9 cellular contexts compared by ENCODE assay signal in genomic region chr11:1837171-1838076, GRCh38. TPM values are rescaled to one million over a fixed set of nuclear protein-coding genes. Genes with fewer than 3 reads are reported as not detected.
DNase-seq lines count a peak whose midpoint lies in the region; ATAC-seq and TF ChIP-seq lines count a peak whose summit lies in the region.
"Had no signal": no experiment of that assay in that cellular context is flagged by ENCODE, and none has a peak within 500 bp of the region (broad histone marks: within the 10 kb centered on the region; RNA-seq: fewer than 3 reads in every experiment).

No MANE protein-coding gene starts in this region.

- no peaks in the 10 kb centered on the region for H3K9me3 Mint-ChIP-seq in activated CD8-positive, alpha-beta memory T cell treated with anti-CD3 and anti-CD28 coated beads, Interleukin-2, amount 10 ng/mL, durations not matched to agents 7 days and 5 days (ENCODE audit: low read depth)
- H3K9me3 Mint-ChIP-seq in neural progenitor cell = no peaks in the 10 kb centered on the region

- no peaks in the 10 kb centered on the region for H3K27me3 ChIP-seq in H7 (ENCODE audit: control insufficient read depth, insufficient read depth, low read length)
- H3K27me3 ChIP-seq in neural progenitor cell = no peaks in the 10 kb centered on the region
- no peaks in the 10 kb centered on the region for H3K27me3 ChIP-seq in thyroid gland

- WGBS in thyroid gland, 2 donors = 53 to 67% methylated on average over 20 to 21 of the region's 38 CpGs

- no peak for TF ChIP-seq POLR2A in thyroid gland (IDR thresholded peaks at IDR 0.05)

- peaks cover 16% of the 10 kb centered on the region for H3K4me1 ChIP-seq in neural progenitor cell
- H3K4me1 ChIP-seq in thyroid gland = peaks cover 0 to 15% of the 10 kb centered on the region in 2 donors

- H3K36me3 Mint-ChIP-seq in activated CD8-positive, alpha-beta memory T cell treated with anti-CD3 and anti-CD28 coated beads, Interleukin-2, amount 10 ng/mL, durations not matched to agents 7 days and 5 days = no peaks in the 10 kb centered on the region
- H3K36me3 Mint-ChIP-seq in neural progenitor cell = no peaks in the 10 kb centered on the region

- H3K79me2 ChIP-seq in neural progenitor cell (ENCODE audit: low read depth) = no peaks in the 10 kb centered on the region

- intact Hi-C loops in thyroid gland (cut with DNase I) = loop anchor here (10.0 kb wide), 1 partner anchor 317 kb away; no protein-coding TSS in a partner anchor

- H4K20me1 ChIP-seq in neural progenitor cell (ENCODE audit: low read depth) = no peaks in the 10 kb centered on the region

- ATAC-seq in activated CD8-positive, alpha-beta memory T cell treated with anti-CD3 and anti-CD28 coated beads, Interleukin-2, amount 10 ng/mL, durations not matched to agents 7 days and 5 days = peak; percentile 91

- H3K4me3 ChIP-seq in H7 (ENCODE audit: insufficient read depth, low read depth, low read length) (no peak overlapping the region), epithelial cell of proximal tubule (ENCODE audit: low read depth, low read length) (no peak overlapping the region), neural progenitor cell (no peak overlapping the region), thyroid gland (replicated peaks in 1 of 3) (no peak overlapping the region)

- H3K4me1 Mint-ChIP-seq in activated CD8-positive, alpha-beta memory T cell treated with anti-CD3 and anti-CD28 coated beads, Interleukin-2, amount 10 ng/mL, durations not matched to agents 7 days and 5 days = peaks cover 8% of the 10 kb centered on the region
- H3K4me1 Mint-ChIP-seq in neural progenitor cell = peaks cover 11% of the 10 kb centered on the region

- H3F3A ChIP-seq in neural progenitor cell (ENCODE audit: low read depth) = no peaks in the 10 kb centered on the region

- H3K27me3 Mint-ChIP-seq in activated CD8-positive, alpha-beta memory T cell treated with anti-CD3 and anti-CD28 coated beads, Interleukin-2, amount 10 ng/mL, durations not matched to agents 7 days and 5 days = peaks cover 7% of the 10 kb centered on the region
- peaks cover 5% of the 10 kb centered on the region for H3K27me3 Mint-ChIP-seq in neural progenitor cell (ENCODE audit: insufficient read depth, low read depth)

- H3K9ac ChIP-seq in neural progenitor cell = no peak overlapping the region

- H3K36me3 ChIP-seq in H7 (replicated peaks; ENCODE audit: control insufficient read depth, insufficient read depth, low read length) = no peaks in the 10 kb centered on the region
- no peaks in the 10 kb centered on the region for H3K36me3 ChIP-seq in neural progenitor cell
- H3K36me3 ChIP-seq in thyroid gland = no peaks in the 10 kb centered on the region

- peak; percentile 92 for TF ChIP-seq CTCF in GM10266 (IDR thresholded peaks at IDR 0.05; ENCODE audit: control insufficient read depth, insufficient read depth, low read depth, missing control alignments)
- peak; percentile 81 for TF ChIP-seq CTCF in epithelial cell of proximal tubule (conservative IDR thresholded peaks at IDR 0.05; ENCODE audit: low read depth, low read length)
- peak; percentile 85 for TF ChIP-seq CTCF in neural progenitor cell (IDR thresholded peaks at IDR 0.05)
- TF ChIP-seq CTCF in thyroid gland (IDR thresholded peaks at IDR 0.05) = peak; percentile 41 to 72 (median 64)

- H3K27ac Mint-ChIP-seq in activated CD8-positive, alpha-beta memory T cell treated with anti-CD3 and anti-CD28 coated beads, Interleukin-2, amount 10 ng/mL, durations not matched to agents 7 days and 5 days = no peak overlapping the region
- no peak overlapping the region for H3K27ac Mint-ChIP-seq in neural progenitor cell

- CTCF ChIA-PET in activated CD8-positive, alpha-beta memory T cell treated with anti-CD3 and anti-CD28 coated beads, Interleukin-2, amount 10 ng/mL, durations not matched to agents 7 days and 5 days (lab: Charles Lee) = interaction anchor here (1.2 to 7.8 kb wide), 14 partner anchors 13 to 314 kb away, joined by 3 to 533 read pairs (median 9); partner anchors contain the start of gene LSP1

- no peak overlapping the region for H3K4me3 Mint-ChIP-seq in activated CD8-positive, alpha-beta memory T cell treated with anti-CD3 and anti-CD28 coated beads, Interleukin-2, amount 10 ng/mL, durations not matched to agents 7 days and 5 days
- no peak overlapping the region for H3K4me3 Mint-ChIP-seq in neural progenitor cell

- H2AFZ ChIP-seq in neural progenitor cell (replicated peaks) = peak overlapping the region; percentile 72

- H3K4me2 ChIP-seq in neural progenitor cell = no peak overlapping the region

- DNase-seq in GM10266 (ENCODE audit: extremely low spot score) (peak; percentile 96), H7 (peak; percentile 99), NCI-H526 treated with DMSO at 0.1 percent for 48 hours (lab: John Stamatoyannopoulos, UW) (peak; percentile 7), epithelial cell of proximal tubule (ENCODE audit: low read depth) (no peak), neural progenitor cell (ENCODE audit: low spot score) (peak; percentile 93), thyroid gland (peak; percentile 36 to 44), NCI-H510A (lab: John Stamatoyannopoulos, UW) (no peak)
- DNase-seq in activated CD8-positive, alpha-beta memory T cell treated with anti-CD3 and anti-CD28 coated beads, Interleukin-2, amount 10 ng/mL, durations not matched to agents 7 days and 5 days = peak; percentile 92

- H3K27ac ChIP-seq in neural progenitor cell = no peak overlapping the region
- H3K27ac ChIP-seq in thyroid gland = no peak overlapping the region

- H3K9me3 ChIP-seq in neural progenitor cell (ENCODE audit: low read depth) = no peaks in the 10 kb centered on the region
- no peaks in the 10 kb centered on the region for H3K9me3 ChIP-seq in thyroid gland

RNA-seq across cellular contexts. Expression of gene TNNI2, which starts 1.4 kb away (rescaled TPM):
- total RNA-seq in H7 (2014; rRNA removed; shearing (Covaris generic)) = not detected in 2 replicates
- 1 to 10 TPM in 1 of 2 experiments, not detected in 1; 1.0 TPM for total RNA-seq in activated CD8-positive, alpha-beta memory T cell treated with anti-CD3 and anti-CD28 coated beads, Interleukin-2, amount 10 ng/mL, durations not matched to agents 7 days and 5 days
- total RNA-seq in epithelial cell of proximal tubule (not detected in 2 replicates), neural progenitor cell (ENCODE audit: low replicate concordance) (1.2 and 2.6 TPM in 2 replicates), thyroid gland (not detected)
- total RNA-seq: dermis microvascular lymphatic vessel endothelial cell had no signal

RNA-seq across cellular contexts. Expression of gene SYT8, which starts 2.6 kb away (rescaled TPM):
- not detected in 2 replicates for total RNA-seq in H7 (2014; rRNA removed; shearing (Covaris generic))
- not detected for total RNA-seq in activated CD8-positive, alpha-beta memory T cell treated with anti-CD3 and anti-CD28 coated beads, Interleukin-2, amount 10 ng/mL, durations not matched to agents 7 days and 5 days
- total RNA-seq in epithelial cell of proximal tubule = 0.81 TPM in 1 of 2 replicates, not detected in the other
- not detected in 2 replicates for total RNA-seq in neural progenitor cell (ENCODE audit: low replicate concordance)
- not detected for total RNA-seq in thyroid gland

RNA-seq across cellular contexts. Expression of gene LSP1, which starts 15.5 kb away (rescaled TPM):
- total RNA-seq in H7 (2014; rRNA removed; shearing (Covaris generic)) = 0.35 and 2.0 TPM in 2 replicates
- total RNA-seq in activated CD8-positive, alpha-beta memory T cell treated with anti-CD3 and anti-CD28 coated beads, Interleukin-2, amount 10 ng/mL, durations not matched to agents 7 days and 5 days = 100 to 1,000 TPM; 574 to 702 TPM
- total RNA-seq in epithelial cell of proximal tubule (0.58 TPM in 1 of 2 replicates, not detected in the other), neural progenitor cell (ENCODE audit: low replicate concordance) (not detected in 2 replicates), thyroid gland (10 to 100 TPM in 2 of 4 donors, 1 to 10 TPM in 2; 6.7 to 26.1 (median 10.5) TPM)

RNA-seq across cellular contexts. Expression of gene PRR33, which starts 54.3 kb away (rescaled TPM):
- total RNA-seq in H7 (2014; rRNA removed; shearing (Covaris generic)) = not detected in 2 replicates
- total RNA-seq in activated CD8-positive, alpha-beta memory T cell treated with anti-CD3 and anti-CD28 coated beads, Interleukin-2, amount 10 ng/mL, durations not matched to agents 7 days and 5 days = not detected
- total RNA-seq in epithelial cell of proximal tubule = not detected in 2 replicates
- not detected in 2 replicates for total RNA-seq in neural progenitor cell (ENCODE audit: low replicate concordance)
- total RNA-seq in thyroid gland = not detected
- total RNA-seq: dermis microvascular lymphatic vessel endothelial cell had no signal

Comparison
In these comparisons a context has a peak if more than half of its experiments do, and no peak if none do; other contexts are left out.
1. DNase-seq: peak in GM10266 (single experiment), H7 (single experiment), NCI-H526 treated with DMSO at 0.1 percent for 48 hours (single experiment), activated CD8-positive, alpha-beta memory T cell treated with anti-CD3 and anti-CD28 coated beads, Interleukin-2, amount 10 ng/mL, durations not matched to agents 7 days and 5 days (single experiment), neural progenitor cell (single experiment) and thyroid gland (2 of 2); none in epithelial cell of proximal tubule (single experiment) and NCI-H510A (single experiment).
2. RNA of gene LSP1, which starts 15.5 kb away (total RNA-seq): 574 to 702 TPM in activated CD8-positive, alpha-beta memory T cell treated with anti-CD3 and anti-CD28 coated beads, Interleukin-2, amount 10 ng/mL, durations not matched to agents 7 days and 5 days; 6.7 to 26.1 TPM in thyroid gland, 0.35 to 2.0 TPM in H7, 0.58 TPM in epithelial cell of proximal tubule and not detected in neural progenitor cell; every median in the first group is over 10 times any median in the second.
3. Peak in every context shown above with its lines, with median percentiles within 50 percentile points of each other: CTCF ChIP-seq.